ENCODE assay signal across 9 cellular contexts in the genomic region with DNA sequence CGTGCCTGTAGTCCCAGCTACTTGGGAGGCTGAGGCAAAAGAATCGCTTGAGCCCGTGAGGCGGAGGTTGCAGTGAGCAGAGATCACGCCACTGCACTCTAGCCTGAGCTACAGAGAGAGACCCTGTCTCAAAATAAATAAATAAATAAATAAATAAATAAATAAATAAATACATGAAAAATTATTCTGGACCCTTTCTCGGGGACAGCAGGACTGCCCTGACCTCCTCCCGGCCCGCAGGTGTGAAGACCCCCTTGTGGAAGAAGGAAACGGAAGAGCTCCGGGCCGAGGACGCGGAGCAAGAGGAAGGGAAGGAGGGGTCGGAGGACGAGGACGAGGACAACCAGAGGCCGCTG. TPM values are rescaled to one million over a fixed set of nuclear protein-coding genes. Genes with fewer than 3 reads are reported as not detected.
A peak's percentile ranks its signal among the peaks of the same experiment; 100 is the strongest.
DNase-seq lines count a peak whose midpoint lies in the region; ATAC-seq and TF ChIP-seq lines count a peak whose summit lies in the region.
"Had no signal": no experiment of that assay in that cellular context is flagged by ENCODE, and none has a peak within 500 bp of the region (broad histone marks: within the 10 kb centered on the region; RNA-seq: fewer than 3 reads in every experiment).

No MANE protein-coding gene starts in this region.

- no peaks in the 10 kb centered on the region for H3K27me3 Mint-ChIP-seq in activated CD4-positive, alpha-beta T cell treated with anti-CD3 and anti-CD28 coated beads for 36 hours
- no peaks in the 10 kb centered on the region for H3K27me3 Mint-ChIP-seq in activated CD4-positive, alpha-beta memory T cell treated with anti-CD3 and anti-CD28 coated beads for 36 hours
- peaks cover 2 to 3% (median 2%) of the 10 kb centered on the region in 3 donors for H3K27me3 Mint-ChIP-seq in immature natural killer cell (ENCODE audit: low read depth in 3 of 3)
- no peaks in the 10 kb centered on the region for H3K27me3 Mint-ChIP-seq in stimulated activated naive CD8-positive, alpha-beta T cell treated with anti-CD3 and anti-CD28 coated beads, Interleukin-15, amount 100 ng/mL, for 72 hours

- POLR2A ChIA-PET in activated CD4-positive, alpha-beta T cell treated with anti-CD3 and anti-CD28 coated beads for 36 hours (lab: Charles Lee): interaction anchor here (0.8 to 3.1 kb wide), 4 partner anchors 31 to 84 kb away, joined by 3 to 37 read pairs (median 4); a partner anchor contains a TSS
- POLR2A ChIA-PET in activated CD4-positive, alpha-beta memory T cell treated with anti-CD3 and anti-CD28 coated beads for 36 hours (lab: Charles Lee): interaction anchor here (0.6 to 2.2 kb wide), 2 partner anchors 45 to 701 kb away, joined by 4 to 30 read pairs; a partner anchor contains a TSS

- H3K36me3 Mint-ChIP-seq in activated CD4-positive, alpha-beta T cell treated with anti-CD3 and anti-CD28 coated beads for 36 hours (ENCODE audit: low read depth): no peaks in the 10 kb centered on the region
- H3K36me3 Mint-ChIP-seq in activated CD4-positive, alpha-beta memory T cell treated with anti-CD3 and anti-CD28 coated beads for 36 hours: no peaks in the 10 kb centered on the region
- peaks cover 0 to 3% (median 0%) of the 10 kb centered on the region in 3 donors for H3K36me3 Mint-ChIP-seq in immature natural killer cell

- ATAC-seq in activated CD4-positive, alpha-beta T cell treated with anti-CD3 and anti-CD28 coated beads for 36 hours: no peak
- no peak for ATAC-seq in stimulated activated naive CD8-positive, alpha-beta T cell treated with anti-CD3 and anti-CD28 coated beads, Interleukin-15, amount 100 ng/mL, for 72 hours
- no peak for ATAC-seq in HG02981 (IDR thresholded peaks at IDR 0.05; ENCODE audit: unreplicated experiment)

- intact Hi-C loops in activated CD4-positive, alpha-beta T cell treated with anti-CD3 and anti-CD28 coated beads for 36 hours (cut with DNase I, micrococcal nuclease): loop anchor here (1.0 kb wide), 3 partner anchors 41 to 167 kb away; a partner anchor contains a TSS
- intact Hi-C loops in activated CD4-positive, alpha-beta memory T cell treated with anti-CD3 and anti-CD28 coated beads for 36 hours (cut with micrococcal nuclease): loop anchor here (1.0 kb wide), 2 partner anchors 41 to 46 kb away; a partner anchor contains a TSS

- no peaks in the 10 kb centered on the region for H3K9me3 Mint-ChIP-seq in activated CD4-positive, alpha-beta T cell treated with anti-CD3 and anti-CD28 coated beads for 36 hours (ENCODE audit: low read depth)
- H3K9me3 Mint-ChIP-seq in activated CD4-positive, alpha-beta memory T cell treated with anti-CD3 and anti-CD28 coated beads for 36 hours: no peaks in the 10 kb centered on the region
- no peaks in the 10 kb centered on the region for H3K9me3 Mint-ChIP-seq in immature natural killer cell
- no peaks in the 10 kb centered on the region for H3K9me3 Mint-ChIP-seq in stimulated activated naive CD8-positive, alpha-beta T cell treated with anti-CD3 and anti-CD28 coated beads, Interleukin-15, amount 100 ng/mL, for 72 hours

- CTCF ChIA-PET in activated CD4-positive, alpha-beta T cell treated with anti-CD3 and anti-CD28 coated beads for 36 hours (lab: Charles Lee): interaction anchor here (0.5 to 5.8 kb wide), 50 partner anchors 10 to 741 kb away, joined by 3 to 123 read pairs (median 4); a partner anchor contains a TSS
- CTCF ChIA-PET in activated CD4-positive, alpha-beta memory T cell treated with anti-CD3 and anti-CD28 coated beads for 36 hours (lab: Charles Lee): interaction anchor here (0.6 to 9.2 kb wide), 50 partner anchors 9 to 735 kb away, joined by 3 to 336 read pairs (median 5); a partner anchor contains a TSS

- DNase-seq in activated CD4-positive, alpha-beta T cell treated with anti-CD3 and anti-CD28 coated beads for 36 hours: no peak
- no peak for DNase-seq in activated CD4-positive, alpha-beta T cell treated with anti-CD3 and anti-CD28 coated beads, Interleukin-2, amount 50 U/mL, for 48 hours
- DNase-seq in activated CD4-positive, alpha-beta memory T cell treated with anti-CD3 and anti-CD28 coated beads for 36 hours: no peak
- DNase-seq in immature natural killer cell (no peak), erythroblast (lab: John Stamatoyannopoulos, UW) (no peak), ecto neural progenitor cell (ENCODE audit: low spot score) (no peak)
- no peak for DNase-seq in stimulated activated naive CD8-positive, alpha-beta T cell treated with anti-CD3 and anti-CD28 coated beads, Interleukin-15, amount 100 ng/mL, for 72 hours

- peaks cover 9% of the 10 kb centered on the region for H3K4me1 Mint-ChIP-seq in activated CD4-positive, alpha-beta T cell treated with anti-CD3 and anti-CD28 coated beads for 36 hours
- H3K4me1 Mint-ChIP-seq in activated CD4-positive, alpha-beta memory T cell treated with anti-CD3 and anti-CD28 coated beads for 36 hours (ENCODE audit: low read depth): peaks cover 9% of the 10 kb centered on the region
- peaks cover 7 to 9% of the 10 kb centered on the region in 2 donors for H3K4me1 Mint-ChIP-seq in immature natural killer cell
- peaks cover 14% of the 10 kb centered on the region for H3K4me1 Mint-ChIP-seq in stimulated activated naive CD8-positive, alpha-beta T cell treated with anti-CD3 and anti-CD28 coated beads, Interleukin-15, amount 100 ng/mL, for 72 hours

- H3K4me3 Mint-ChIP-seq in activated CD4-positive, alpha-beta T cell treated with anti-CD3 and anti-CD28 coated beads for 36 hours: peak overlapping the region; percentile 47
- H3K4me3 Mint-ChIP-seq in activated CD4-positive, alpha-beta memory T cell treated with anti-CD3 and anti-CD28 coated beads for 36 hours: peak overlapping the region; percentile 43
- H3K4me3 Mint-ChIP-seq in immature natural killer cell: peak overlapping the region; percentile 93 to 96 (median 96)
- H3K4me3 Mint-ChIP-seq in stimulated activated naive CD8-positive, alpha-beta T cell treated with anti-CD3 and anti-CD28 coated beads, Interleukin-15, amount 100 ng/mL, for 72 hours: peak overlapping the region; percentile 89 to 98

- H3K27ac Mint-ChIP-seq in activated CD4-positive, alpha-beta T cell treated with anti-CD3 and anti-CD28 coated beads for 36 hours: no peak overlapping the region
- no peak overlapping the region for H3K27ac Mint-ChIP-seq in activated CD4-positive, alpha-beta memory T cell treated with anti-CD3 and anti-CD28 coated beads for 36 hours
- peak overlapping the region in 3 of 6 donors; percentile 23 to 49 (median 35) for H3K27ac Mint-ChIP-seq in immature natural killer cell
- H3K27ac Mint-ChIP-seq in stimulated activated naive CD8-positive, alpha-beta T cell treated with anti-CD3 and anti-CD28 coated beads, Interleukin-15, amount 100 ng/mL, for 72 hours: no peak overlapping the region

- no peak for TF ChIP-seq POLR2A in erythroblast (IDR thresholded peaks at IDR 0.05; ENCODE audit: low read length)

RNA-seq across cellular contexts. Expression of a gene that starts 3.1 kb away (rescaled TPM):
- total RNA-seq in activated CD4-positive, alpha-beta T cell treated with anti-CD3 and anti-CD28 coated beads for 36 hours: not detected
- total RNA-seq in activated CD4-positive, alpha-beta memory T cell treated with anti-CD3 and anti-CD28 coated beads for 36 hours: not detected
- polyA plus RNA-seq in immature natural killer cell: under 1 TPM in 2 of 3 donors, not detected in 1; 0.28 to 0.34 TPM
- total RNA-seq: foreskin keratinocyte had no signal
- polyA plus RNA-seq: foreskin keratinocyte had no signal

RNA-seq across cellular contexts. Expression of a gene that starts 10.7 kb away (rescaled TPM):
- total RNA-seq in activated CD4-positive, alpha-beta T cell treated with anti-CD3 and anti-CD28 coated beads for 36 hours: under 1 TPM in 1 of 2 experiments, not detected in 1; 0.07 TPM
- total RNA-seq in activated CD4-positive, alpha-beta memory T cell treated with anti-CD3 and anti-CD28 coated beads for 36 hours: not detected
- polyA plus RNA-seq in immature natural killer cell: not detected
- total RNA-seq: foreskin keratinocyte had no signal
- polyA plus RNA-seq: foreskin keratinocyte had no signal

RNA-seq across cellular contexts. Expression of a gene that starts 31.7 kb away (rescaled TPM):
- total RNA-seq in activated CD4-positive, alpha-beta T cell treated with anti-CD3 and anti-CD28 coated beads for 36 hours: under 1 TPM in 1 of 2 experiments, not detected in 1; 0.09 TPM
- not detected for total RNA-seq in activated CD4-positive, alpha-beta memory T cell treated with anti-CD3 and anti-CD28 coated beads for 36 hours
- not detected for polyA plus RNA-seq in immature natural killer cell

RNA-seq across cellular contexts. Expression of a gene that starts 32.3 kb away (rescaled TPM):
- total RNA-seq in activated CD4-positive, alpha-beta T cell treated with anti-CD3 and anti-CD28 coated beads for 36 hours: 1 to 10 TPM; 2.7 to 4.0 TPM
- under 1 TPM; 0.26 to 0.73 TPM for total RNA-seq in activated CD4-positive, alpha-beta memory T cell treated with anti-CD3 and anti-CD28 coated beads for 36 hours
- not detected for polyA plus RNA-seq in immature natural killer cell

RNA-seq across cellular contexts. Expression of a gene that starts 45.5 kb away (rescaled TPM):
- total RNA-seq in activated CD4-positive, alpha-beta T cell treated with anti-CD3 and anti-CD28 coated beads for 36 hours: 100 to 1,000 TPM; 316 to 330 TPM
- 100 to 1,000 TPM; 269 to 271 TPM for total RNA-seq in activated CD4-positive, alpha-beta memory T cell treated with anti-CD3 and anti-CD28 coated beads for 36 hours
- polyA plus RNA-seq in immature natural killer cell: 10 to 100 TPM in 2 of 3 donors, 1 to 10 TPM in 1; 9.4 to 35.5 (median 10.3) TPM

Comparison
In these comparisons a context has a peak if more than half of its experiments do, and no peak if none do; other contexts are left out.
1. H3K4me3 Mint-ChIP-seq: peak in every context shown above with its lines; median percentile 96 in immature natural killer cell; 94 in stimulated activated naive CD8-positive, alpha-beta T cell treated with anti-CD3 and anti-CD28 coated beads, Interleukin-15, amount 100 ng/mL, for 72 hours; 47 in activated CD4-positive, alpha-beta T cell treated with anti-CD3 and anti-CD28 coated beads for 36 hours; 43 in activated CD4-positive, alpha-beta memory T cell treated with anti-CD3 and anti-CD28 coated beads for 36 hours.